Comparison of ENCODE assay signal across 1 cellular context in genomic region chr6:19812512-19813119, GRCh38.
TF ChIP-seq lines count a peak whose summit lies in the region.

No MANE protein-coding gene starts in this region.

TF ChIP-seq in WTC11, 78 proteins besides CTCF, POLR2A, EP300 and RAD21 (continued from another document):
- TF ChIP-seq ZNF532 (CRISPR knock-in tag; IDR thresholded peaks at IDR 0.05; ENCODE audit: borderline replicate concordance) (no peak), ATF3 (CRISPR knock-in tag; conservative IDR thresholded peaks at IDR 0.05) (no peak), E2F1 (CRISPR knock-in tag; IDR thresholded peaks at IDR 0.05) (no peak), SOX15 (CRISPR knock-in tag; IDR thresholded peaks at IDR 0.05) (no peak), ELF4 (CRISPR knock-in tag; IDR thresholded peaks at IDR 0.05; ENCODE audit: low read depth) (no peak), RELA (CRISPR knock-in tag; IDR thresholded peaks at IDR 0.05; ENCODE audit: borderline replicate concordance) (no peak), ZNF138 (CRISPR knock-in tag; conservative IDR thresholded peaks at IDR 0.05) (no peak), ATF6 (CRISPR knock-in tag; IDR thresholded peaks at IDR 0.05) (no peak), ZNF512 (CRISPR knock-in tag; IDR thresholded peaks at IDR 0.05; ENCODE audit: borderline replicate concordance) (no peak)
